1 cellular context compared by ENCODE assay signal in the genomic region with DNA sequence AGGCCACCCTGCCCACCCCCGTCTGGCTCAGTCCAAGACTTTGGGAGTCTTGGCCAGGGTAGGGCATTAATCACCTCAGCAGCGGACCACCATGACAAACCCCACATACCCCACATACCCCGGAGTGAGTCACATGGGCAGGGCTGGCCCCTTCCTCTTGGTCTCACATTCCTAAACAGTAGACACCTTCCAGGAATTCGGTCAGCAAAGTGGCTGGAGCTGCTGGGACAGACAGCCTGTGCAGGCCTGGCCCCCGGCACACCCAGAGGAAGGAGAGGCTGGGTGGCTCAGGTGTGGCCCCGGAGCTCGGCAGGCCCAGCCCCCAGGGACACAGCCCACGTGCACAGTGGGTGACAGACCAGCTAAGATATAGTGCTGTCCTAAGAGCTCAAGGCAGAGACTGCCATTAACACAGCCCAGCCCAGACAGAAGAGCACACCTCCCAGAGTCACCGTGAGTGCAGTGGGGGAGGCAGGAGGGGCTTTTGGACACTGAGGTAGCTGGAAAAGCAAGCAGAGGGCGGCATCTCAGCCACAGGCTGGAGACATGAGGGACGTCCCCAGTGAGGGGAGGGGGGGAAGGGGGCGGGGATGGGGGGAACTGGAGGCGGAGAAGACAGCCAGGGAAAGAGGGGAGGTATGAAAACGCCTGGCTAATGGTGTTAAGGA.
TF ChIP-seq lines count a peak whose summit lies in the region.

No MANE protein-coding gene starts in this region.

TF ChIP-seq in GM23338, 12 proteins besides CTCF, POLR2A, EP300 and RAD21 (continued from another document):
- TF ChIP-seq ZNF331 (CRISPR knock-in tag; IDR thresholded peaks at IDR 0.05; ENCODE audit: low read depth) (no peak), EZH2 (IDR thresholded peaks at IDR 0.05; ENCODE audit: low read depth, unreplicated experiment) (no peak), CREB1 (CRISPR knock-in tag; IDR thresholded peaks at IDR 0.05; ENCODE audit: low read depth) (no peak), NANOG (IDR thresholded peaks at IDR 0.05; ENCODE audit: borderline replicate concordance) (no peak; the same call in 1 of the 2 replicates), ZNF462 (CRISPR knock-in tag; IDR thresholded peaks at IDR 0.05) (no peak), EZH2phosphoT487 (IDR thresholded peaks at IDR 0.05; ENCODE audit: unreplicated experiment) (no peak)
- TF ChIP-seq, protein P1, sequence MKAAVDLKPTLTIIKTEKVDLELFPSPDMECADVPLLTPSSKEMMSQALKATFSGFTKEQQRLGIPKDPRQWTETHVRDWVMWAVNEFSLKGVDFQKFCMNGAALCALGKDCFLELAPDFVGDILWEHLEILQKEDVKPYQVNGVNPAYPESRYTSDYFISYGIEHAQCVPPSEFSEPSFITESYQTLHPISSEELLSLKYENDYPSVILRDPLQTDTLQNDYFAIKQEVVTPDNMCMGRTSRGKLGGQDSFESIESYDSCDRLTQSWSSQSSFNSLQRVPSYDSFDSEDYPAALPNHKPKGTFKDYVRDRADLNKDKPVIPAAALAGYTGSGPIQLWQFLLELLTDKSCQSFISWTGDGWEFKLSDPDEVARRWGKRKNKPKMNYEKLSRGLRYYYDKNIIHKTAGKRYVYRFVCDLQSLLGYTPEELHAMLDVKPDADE (IDR thresholded peaks at IDR 0.05), result no peak
